ENCODE assay signal across 35 cellular contexts in genomic region chr1:240883490-240883889, GRCh38.
"Had no signal": no experiment of that assay in that cellular context is flagged by ENCODE, and none has a peak within 500 bp of the region (broad histone marks: within the 10 kb centered on the region; RNA-seq: fewer than 3 reads in every experiment).

No MANE protein-coding gene starts in this region.

- H3K36me3 ChIP-seq: MG63 had no signal

- H3K4me3 ChIP-seq: MG63 had no signal

- H3K9ac ChIP-seq: KMS-11 had no signal

- H3K27me3 ChIP-seq: MG63 had no signal

- H3K27ac ChIP-seq: KMS-11 had no signal

- H3K4me2 ChIP-seq: KMS-11 had no signal

- DNase-seq: Karpas-422, Kasumi-1, MG63, MM.1S, MV-4-11, NCI-H1048, NCI-H1092, NCI-H1092 treated with DMSO at 0.1 percent for 48 hours, NCI-H1105, NCI-H1105 treated with DMSO at 0.1 percent for 48 hours, NCI-H1417 treated with DMSO at 0.1 percent for 48 hours, NCI-H1436, NCI-H1436 treated with DMSO at 0.1 percent for 48 hours, NCI-H146, NCI-H1694, NCI-H1694 treated with DMSO at 0.1 percent for 48 hours, NCI-H187, NCI-H187 treated with DMSO at 0.1 percent for 48 hours, NCI-H1930, NCI-H2029, NCI-H2029 treated with DMSO at 0.1 percent for 48 hours, NCI-H2081, NCI-H2081 treated with DMSO at 0.1 percent for 48 hours, NCI-H2107, NCI-H2171, NCI-H2171 treated with DMSO at 0.1 percent for 48 hours, NCI-H2227 treated with DMSO at 0.1 percent for 48 hours, NCI-H226, NCI-H345, NCI-H446, NCI-H446 treated with DMSO at 0.1 percent for 48 hours, NCI-H510A, NCI-H510A treated with DMSO at 0.1 percent for 48 hours, NCI-H524 had no signal

- H3K9me3 ChIP-seq: MG63 had no signal
